In genomic region chr1:167803358-167804217, GRCh38 we compare ENCODE assay signal across 7 cellular contexts.
DNase-seq lines count a peak whose midpoint lies in the region; ATAC-seq and TF ChIP-seq lines count a peak whose summit lies in the region.

No MANE protein-coding gene starts in this region.

- H3K27ac ChIP-seq in heart right ventricle, result peak overlapping the region in 2 of 10 donors; percentile 3 to 45

- H3K36me3 ChIP-seq in heart right ventricle, result no peaks in the 10 kb centered on the region

- H3K9me3 ChIP-seq in heart right ventricle, result no peaks in the 10 kb centered on the region

- ATAC-seq in GM18502 (IDR thresholded peaks at IDR 0.05; ENCODE audit: poor library complexity, unreplicated experiment) (peak; percentile 92), HG02938 (IDR thresholded peaks at IDR 0.05; ENCODE audit: unreplicated experiment) (peak; percentile 96), heart right ventricle (peak; percentile 94 to 98 (median 96))

- WGBS in heart right ventricle, 2 donors, result 8 to 10% methylated on average over 12 of the region's 12 CpGs

- DNase-seq in NCI-H146 (lab: John Stamatoyannopoulos, UW), result peak; percentile 88
- peak; percentile 87 for DNase-seq in SW480 (ENCODE audit: low spot score)
- peak; percentile 70 for DNase-seq in activated naive CD8-positive, alpha-beta T cell treated with anti-CD3 and anti-CD28 coated beads, Interleukin-2, amount 50 U/mL, for 16 hours (ENCODE audit: low read depth, low spot score)
- peak; percentile 92 for DNase-seq in heart right ventricle
- peak; percentile 91 for DNase-seq in renal cortical epithelial cell (ENCODE audit: low read depth)

- intact Hi-C loops in heart right ventricle (cut with DNase I), result loop anchor here (1.0 to 10.0 kb wide), 12 partner anchors 81 to 281 kb away; partner anchors contain the start of genes MPZL1 (in 5 of the 10), DCAF6 (in 1 of the 10) and MPC2 (in 1 of the 10)

- TF ChIP-seq CTCF in heart right ventricle (IDR thresholded peaks at IDR 0.05), result peak; percentile 88 to 99 (median 97)

- peak overlapping the region in 1 of 10 donors; percentile 28 for H3K4me3 ChIP-seq in heart right ventricle

- H3K27me3 ChIP-seq in heart right ventricle, result no peaks in the 10 kb centered on the region

- peaks cover 0 to 22% (median 6%) of the 10 kb centered on the region in 9 donors for H3K4me1 ChIP-seq in heart right ventricle
